ENCODE assay signal across 15 cellular contexts in the genomic region with DNA sequence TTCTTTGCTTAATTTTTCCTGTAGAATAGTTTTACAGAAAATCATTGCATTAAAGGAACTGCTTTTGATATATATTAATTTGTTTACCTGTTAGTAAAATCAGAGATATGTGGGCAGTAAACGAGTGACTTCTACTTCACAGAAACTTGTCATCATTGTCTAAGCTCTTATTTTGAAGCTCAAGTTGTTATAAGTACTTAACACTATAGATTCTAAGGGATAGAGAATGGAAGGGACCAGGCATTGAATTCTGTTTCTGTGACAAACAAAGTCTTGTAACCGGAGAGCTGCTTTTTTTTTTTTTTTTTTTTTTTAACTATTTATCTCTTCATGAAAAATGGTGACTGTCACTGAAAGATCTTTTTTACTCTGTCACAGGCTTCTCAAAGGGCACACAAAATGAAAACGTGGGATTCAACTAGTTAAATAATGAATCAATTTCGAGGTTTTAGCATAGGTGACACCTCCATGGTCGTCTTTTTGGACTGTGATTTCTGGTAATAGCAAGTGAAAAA.
"Had no signal": no experiment of that assay in that cellular context is flagged by ENCODE, and none has a peak within 500 bp of the region (broad histone marks: within the 10 kb centered on the region; RNA-seq: fewer than 3 reads in every experiment).

No MANE protein-coding gene starts in this region.

- H3K9me3 ChIP-seq: esophagus muscularis mucosa, mucosa of descending colon, psoas muscle, spleen had no signal

- H3K36me3 ChIP-seq: cardiac muscle cell, esophagus muscularis mucosa, spleen had no signal

- DNase-seq: activated CD4-positive, alpha-beta memory T cell treated with anti-CD3 and anti-CD28 coated beads, Interleukin-2, amount 10 ng/mL, durations not matched to agents 7 days and 5 days; activated CD4-positive, alpha-beta T cell treated with anti-CD3 and anti-CD28 coated beads for 4 hours; activated gamma-delta T cell; activated T-cell treated with anti-CD3 and anti-CD28 coated beads, Interleukin-2, amount 50 U/mL, for 4 hours; mammary epithelial cell; mucosa of descending colon; naive thymus-derived CD4-positive, alpha-beta T cell; occipital lobe; psoas muscle; spleen had no signal

- H3K27me3 Mint-ChIP-seq: activated CD4-positive, alpha-beta memory T cell treated with anti-CD3 and anti-CD28 coated beads, Interleukin-2, amount 10 ng/mL, durations not matched to agents 7 days and 5 days; naive thymus-derived CD4-positive, alpha-beta T cell had no signal

- ATAC-seq: activated T-cell treated with anti-CD3 and anti-CD28 coated beads, Interleukin-2, amount 50 U/mL, for 4 hours; mucosa of descending colon; naive thymus-derived CD4-positive, alpha-beta T cell; psoas muscle; sciatic nerve had no signal

- H3K9me3 Mint-ChIP-seq: activated CD4-positive, alpha-beta memory T cell treated with anti-CD3 and anti-CD28 coated beads, Interleukin-2, amount 10 ng/mL, durations not matched to agents 7 days and 5 days; activated T-cell treated with anti-CD3 and anti-CD28 coated beads, Interleukin-2, amount 50 U/mL, for 4 hours; naive thymus-derived CD4-positive, alpha-beta T cell; T-helper 1 cell treated with Interleukin-12 subunit alpha and Interleukin-12 subunit beta and Interleukin-4 antibody, amounts not matched to agents 30 μg/mL and 1 μg/mL, for 36 hours had no signal

- H3K4me3 ChIP-seq: cardiac muscle cell, esophagus muscularis mucosa, hepatocyte, mucosa of descending colon, psoas muscle, spleen had no signal

- H3K4me1 ChIP-seq: esophagus muscularis mucosa, psoas muscle had no signal

- H3K27me3 ChIP-seq: cardiac muscle cell, esophagus muscularis mucosa, hepatocyte, spleen had no signal

- H3K27ac ChIP-seq: cardiac muscle cell, esophagus muscularis mucosa, hepatocyte, psoas muscle, spleen had no signal

- H3K27ac Mint-ChIP-seq: activated CD4-positive, alpha-beta memory T cell treated with anti-CD3 and anti-CD28 coated beads, Interleukin-2, amount 10 ng/mL, durations not matched to agents 7 days and 5 days; T-helper 1 cell treated with Interleukin-12 subunit alpha and Interleukin-12 subunit beta and Interleukin-4 antibody, amounts not matched to agents 30 μg/mL and 1 μg/mL, for 36 hours had no signal

- H3K4me3 Mint-ChIP-seq: activated CD4-positive, alpha-beta memory T cell treated with anti-CD3 and anti-CD28 coated beads, Interleukin-2, amount 10 ng/mL, durations not matched to agents 7 days and 5 days; activated T-cell treated with anti-CD3 and anti-CD28 coated beads, Interleukin-2, amount 50 U/mL, for 4 hours; T-helper 1 cell treated with Interleukin-12 subunit alpha and Interleukin-12 subunit beta and Interleukin-4 antibody, amounts not matched to agents 30 μg/mL and 1 μg/mL, for 36 hours had no signal

- H2AFZ ChIP-seq: hepatocyte had no signal

- H3K4me2 ChIP-seq: hepatocyte had no signal

- H3K36me3 Mint-ChIP-seq: naive thymus-derived CD4-positive, alpha-beta T cell had no signal
